ENCODE assay signal across 9 cellular contexts in genomic region chr5:95817430-95817829, GRCh38. TPM values are rescaled to one million over a fixed set of nuclear protein-coding genes. Genes with fewer than 3 reads are reported as not detected.
DNase-seq lines count a peak whose midpoint lies in the region; ATAC-seq, FAIRE-seq and TF ChIP-seq lines count a peak whose summit lies in the region.
"Had no signal": no experiment of that assay in that cellular context is flagged by ENCODE, and none has a peak within 500 bp of the region (broad histone marks: within the 10 kb centered on the region; RNA-seq: fewer than 3 reads in every experiment).

No MANE protein-coding gene starts in this region.

- peak overlapping the region; percentile 81 for H3K4me3 Mint-ChIP-seq in stimulated activated naive CD8-positive, alpha-beta T cell treated with anti-CD3 and anti-CD28 coated beads, Interleukin-15, Interleukin-2, amounts not matched to agents 100 ng/mL and 50 ng/mL, for 24 hours

- H3K27me3 Mint-ChIP-seq in stimulated activated naive CD8-positive, alpha-beta T cell treated with anti-CD3 and anti-CD28 coated beads, Interleukin-15, Interleukin-2, amounts not matched to agents 100 ng/mL and 50 ng/mL, for 24 hours, result no peaks in the 10 kb centered on the region

- ATAC-seq in HG03045 (IDR thresholded peaks at IDR 0.05; ENCODE audit: unreplicated experiment) (no peak), GM18907 (IDR thresholded peaks at IDR 0.05; ENCODE audit: unreplicated experiment) (no peak)

- peak overlapping the region; percentile 62 to 75 for H3K27ac ChIP-seq in kidney (ENCODE audit: low read depth in 2 of 2, low read length in 2 of 2)

- H3K36me3 ChIP-seq in kidney (ENCODE audit: control insufficient read depth in 1 of 2, insufficient read depth in 2 of 2, low read length in 2 of 2), result peaks cover 23 to 35% of the 10 kb centered on the region in 2 donors

- FAIRE-seq in kidney (lab: Jason Lieb, UNC), result no peak
- FAIRE-seq: A204.1 had no signal

- peak overlapping the region; percentile 93 for H3K27ac Mint-ChIP-seq in stimulated activated naive CD8-positive, alpha-beta T cell treated with anti-CD3 and anti-CD28 coated beads, Interleukin-15, Interleukin-2, amounts not matched to agents 100 ng/mL and 50 ng/mL, for 24 hours

- H3K36me3 Mint-ChIP-seq in stimulated activated naive CD8-positive, alpha-beta T cell treated with anti-CD3 and anti-CD28 coated beads, Interleukin-15, Interleukin-2, amounts not matched to agents 100 ng/mL and 50 ng/mL, for 24 hours (ENCODE audit: low read depth), result peaks cover 20% of the 10 kb centered on the region

- peaks cover 4 to 34% of the 10 kb centered on the region in 2 donors for H3K4me1 ChIP-seq in kidney (ENCODE audit: control insufficient read depth in 1 of 2, insufficient read depth in 1 of 2, low read depth in 1 of 2, low read length in 2 of 2)

- peak in 3 of 4 experiments; percentile 8 to 49 (median 21) for DNase-seq in activated CD4-positive, CD25-positive, alpha-beta regulatory T cell (lab: John Stamatoyannopoulos, UW)
- DNase-seq in activated CD4-positive, CD25-positive, alpha-beta regulatory T cell treated with anti-CD3 and anti-CD28 coated beads, Interleukin-2, amount 50 U/mL, for 72 hours, result no peak
- DNase-seq in activated gamma-delta T cell (lab: John Stamatoyannopoulos, UW), result peak; percentile 29
- no peak for DNase-seq in kidney
- DNase-seq in NCI-H774 (lab: John Stamatoyannopoulos, UW), result no peak

- intact Hi-C loops in kidney (cut with DNase I), result no loop called here

- TF ChIP-seq CTCF in kidney (IDR thresholded peaks at IDR 0.05; ENCODE audit: borderline replicate concordance, extremely low read depth, insufficient read depth), result no peak

- no peaks in the 10 kb centered on the region for H3K9me3 ChIP-seq in kidney (ENCODE audit: control insufficient read depth in 1 of 2, low read length in 2 of 2)

- H3K9ac ChIP-seq in kidney (ENCODE audit: low read length in 2 of 2), result peak overlapping the region in 1 of 2 donors; percentile 73

- H3K9me3 Mint-ChIP-seq in stimulated activated naive CD8-positive, alpha-beta T cell treated with anti-CD3 and anti-CD28 coated beads, Interleukin-15, Interleukin-2, amounts not matched to agents 100 ng/mL and 50 ng/mL, for 24 hours, result no peaks in the 10 kb centered on the region

- peak overlapping the region; percentile 63 to 67 for H3K4me3 ChIP-seq in kidney (ENCODE audit: low read length in 2 of 2)

- peaks cover 84% of the 10 kb centered on the region for H3K4me1 Mint-ChIP-seq in stimulated activated naive CD8-positive, alpha-beta T cell treated with anti-CD3 and anti-CD28 coated beads, Interleukin-15, Interleukin-2, amounts not matched to agents 100 ng/mL and 50 ng/mL, for 24 hours (ENCODE audit: low read depth)

RNA-seq across cellular contexts. Expression of gene GLRX, which starts 5.1 kb away (rescaled TPM):
- 57.4 TPM for total RNA-seq in kidney
- 324 TPM for polyA plus RNA-seq in kidney (ENCODE audit: insufficient read depth, low read depth, low replicate concordance)

Comparison
In these comparisons a context has a peak if more than half of its experiments do, and no peak if none do; other contexts are left out.
1. DNase-seq: peak in activated CD4-positive, CD25-positive, alpha-beta regulatory T cell (3 of 4) and activated gamma-delta T cell (single experiment); none in activated CD4-positive, CD25-positive, alpha-beta regulatory T cell treated with anti-CD3 and anti-CD28 coated beads, Interleukin-2, amount 50 U/mL, for 72 hours (single experiment), kidney (single experiment) and NCI-H774 (single experiment).